20 cellular contexts compared by ENCODE assay signal in genomic region chr2:235244497-235245215, GRCh38.
DNase-seq lines count a peak whose midpoint lies in the region; ATAC-seq, FAIRE-seq and TF ChIP-seq lines count a peak whose summit lies in the region.
"Had no signal": no experiment of that assay in that cellular context is flagged by ENCODE, and none has a peak within 500 bp of the region (broad histone marks: within the 10 kb centered on the region; RNA-seq: fewer than 3 reads in every experiment).

No MANE protein-coding gene starts in this region.

- TF ChIP-seq CTCF in AG10803 (conservative IDR thresholded peaks at IDR 0.05; ENCODE audit: low read length) (no peak), astrocyte (IDR thresholded peaks at IDR 0.05; ENCODE audit: insufficient read depth, low read depth, low read length) (no peak), colonic mucosa (IDR thresholded peaks at IDR 0.05) (no peak)

- no peaks in the 10 kb centered on the region for H3K36me3 ChIP-seq in astrocyte (ENCODE audit: insufficient read depth, low read length)
- no peaks in the 10 kb centered on the region for H3K36me3 ChIP-seq in mesenchymal stem cell (ENCODE audit: control insufficient read depth in 1 of 2, insufficient read depth in 2 of 2, low read depth in 1 of 2, low read length in 2 of 2)
- H3K36me3 ChIP-seq in colonic mucosa, result no peaks in the 10 kb centered on the region
- H3K36me3 ChIP-seq: uterus had no signal

- no peak overlapping the region for H4K91ac ChIP-seq in mesenchymal stem cell (ENCODE audit: low read length)

- no peaks in the 10 kb centered on the region for H3K79me2 ChIP-seq in astrocyte (ENCODE audit: insufficient read depth, low read length)

- H3K4me3 ChIP-seq in AG10803 (ENCODE audit: low read length), result no peak overlapping the region
- H3K4me3 ChIP-seq in astrocyte (ENCODE audit: insufficient read depth, low read depth, low read length), result no peak overlapping the region
- no peak overlapping the region for H3K4me3 ChIP-seq in mesenchymal stem cell (ENCODE audit: insufficient read depth in 1 of 2, low read depth in 1 of 2, low read length in 2 of 2)
- H3K4me3 ChIP-seq in colonic mucosa, result no peak overlapping the region
- H3K4me3 ChIP-seq: uterus had no signal

- 80% methylated on average over 3 of the region's 7 CpGs for WGBS in mesenchymal stem cell

- no peak overlapping the region for H2AFZ ChIP-seq in astrocyte (ENCODE audit: low read depth, low read length)
- H2AFZ ChIP-seq in mesenchymal stem cell (ENCODE audit: low read depth, low read length), result no peak overlapping the region

- H3K23ac ChIP-seq in mesenchymal stem cell (ENCODE audit: low read length in 2 of 2), result no peak overlapping the region

- H3K14ac ChIP-seq in mesenchymal stem cell (ENCODE audit: low read length in 2 of 2), result no peak overlapping the region

- ATAC-seq in activated T-helper 17 cell treated with anti-CD3 and anti-CD28 coated beads, Interleukin-2, amount 50 U/mL, for 72 hours (replicated peaks), result no peak
- ATAC-seq in GM18498 (IDR thresholded peaks at IDR 0.05; ENCODE audit: unreplicated experiment), result no peak
- ATAC-seq: left cardiac atrium; right cardiac atrium; stimulated activated naive CD8-positive, alpha-beta T cell treated with anti-CD3 and anti-CD28 coated beads, Interleukin-15, amount 100 ng/mL, for 72 hours; T-cell had no signal

- H3K9me3 ChIP-seq in astrocyte (ENCODE audit: insufficient read depth, low read depth, low read length), result no peaks in the 10 kb centered on the region
- no peaks in the 10 kb centered on the region for H3K9me3 ChIP-seq in mesenchymal stem cell (ENCODE audit: control insufficient read depth, low read length)
- H3K9me3 ChIP-seq in colonic mucosa, result no peaks in the 10 kb centered on the region
- H3K9me3 ChIP-seq: uterus had no signal

- no peaks in the 10 kb centered on the region for H3K79me1 ChIP-seq in mesenchymal stem cell (replicated peaks; ENCODE audit: low read length, poor library complexity, severe bottlenecking)

- H2AK5ac ChIP-seq in mesenchymal stem cell (ENCODE audit: low read length, severe bottlenecking), result no peak overlapping the region

- H3K9me3 Mint-ChIP-seq in astrocyte (ENCODE audit: unreplicated experiment), result peaks cover 3% of the 10 kb centered on the region
- no peaks in the 10 kb centered on the region for H3K9me3 Mint-ChIP-seq in activated T-helper 17 cell treated with anti-CD3 and anti-CD28 coated beads, Interleukin-2, amount 50 U/mL, for 72 hours
- H3K9me3 Mint-ChIP-seq: activated T-helper 2 cell treated with anti-CD3 and anti-CD28 coated beads, Interferon-gamma antibody, Interleukin-2, Interleukin-4, amounts not matched to agents 10 μg/mL and 5 μg/mL and 100 μg/mL, durations not matched to agents 14 hours and 24 hours and 36 hours; central memory CD8-positive, alpha-beta T cell; stimulated activated naive CD8-positive, alpha-beta T cell treated with anti-CD3 and anti-CD28 coated beads, Interleukin-15, amount 100 ng/mL, for 72 hours; T-cell had no signal

- FAIRE-seq in astrocyte (lab: Jason Lieb, UNC), result peak; percentile 32
- FAIRE-seq: G401.6, GM12892 had no signal

- H3K9ac ChIP-seq in astrocyte (ENCODE audit: low read length) (no peak overlapping the region), mesenchymal stem cell (ENCODE audit: low read length) (peak overlapping the region; percentile 51), colonic mucosa (ENCODE audit: low read depth in 2 of 2, low read length in 2 of 2) (no peak overlapping the region)

- no peak overlapping the region for H3K18ac ChIP-seq in mesenchymal stem cell (ENCODE audit: low read depth in 1 of 2, low read length in 2 of 2)

- H3K4me1 Mint-ChIP-seq in astrocyte (ENCODE audit: low read depth, unreplicated experiment), result peaks cover 33% of the 10 kb centered on the region
- no peaks in the 10 kb centered on the region for H3K4me1 Mint-ChIP-seq in activated T-helper 17 cell treated with anti-CD3 and anti-CD28 coated beads, Interleukin-2, amount 50 U/mL, for 72 hours
- H3K4me1 Mint-ChIP-seq: central memory CD8-positive, alpha-beta T cell; stimulated activated naive CD8-positive, alpha-beta T cell treated with anti-CD3 and anti-CD28 coated beads, Interleukin-15, amount 100 ng/mL, for 72 hours; T-cell had no signal

- H3K27ac ChIP-seq in astrocyte (ENCODE audit: low read depth, low read length) (no peak overlapping the region), mesenchymal stem cell (ENCODE audit: low read length, poor library complexity, severe bottlenecking) (no peak overlapping the region), colonic mucosa (no peak overlapping the region)
- H3K27ac ChIP-seq: VCaP had no signal

- H4K8ac ChIP-seq in mesenchymal stem cell (ENCODE audit: low read length), result no peak overlapping the region

- peak; percentile 86 for DNase-seq in AG10803 (ENCODE audit: low read depth)
- DNase-seq in H4 (ENCODE audit: low spot score), result peak; percentile 74
- DNase-seq in astrocyte (ENCODE audit: low read depth), result peak; percentile 63
- peak; percentile 48 for DNase-seq in mesenchymal stem cell
- DNase-seq in colonic mucosa, result no peak
- no peak for DNase-seq in activated CD8-positive, alpha-beta memory T cell treated with anti-CD3 and anti-CD28 coated beads for 24 hours
- DNase-seq: effector CD8-positive, alpha-beta T cell; GOT3; left cardiac atrium; right cardiac atrium; stimulated activated naive CD8-positive, alpha-beta T cell treated with anti-CD3 and anti-CD28 coated beads, Interleukin-15, amount 100 ng/mL, for 72 hours; T-cell; uterus had no signal

- no peak overlapping the region for H2BK5ac ChIP-seq in mesenchymal stem cell (ENCODE audit: low read depth, low read length, poor library complexity, severe bottlenecking)

- H3K27me3 ChIP-seq in astrocyte (ENCODE audit: insufficient read depth, low read length) (peaks cover 9% of the 10 kb centered on the region), mesenchymal stem cell (ENCODE audit: control insufficient read depth in 1 of 2, insufficient read depth in 1 of 2, low read length in 2 of 2) (peaks cover 6 to 7% of the 10 kb centered on the region in 2 experiments), colonic mucosa (no peaks in the 10 kb centered on the region)
- H3K27me3 ChIP-seq: uterus had no signal

- no peaks in the 10 kb centered on the region for H3K36me3 Mint-ChIP-seq in astrocyte (ENCODE audit: low read depth, unreplicated experiment)
- no peaks in the 10 kb centered on the region for H3K36me3 Mint-ChIP-seq in activated T-helper 17 cell treated with anti-CD3 and anti-CD28 coated beads, Interleukin-2, amount 50 U/mL, for 72 hours (ENCODE audit: low read depth)
- H3K36me3 Mint-ChIP-seq: T-cell had no signal

- no peak overlapping the region for H2BK120ac ChIP-seq in mesenchymal stem cell (ENCODE audit: low read depth, low read length)

- intact Hi-C loops in colonic mucosa (cut with DNase I), result no loop called here

- no peak overlapping the region for H2BK12ac ChIP-seq in mesenchymal stem cell (ENCODE audit: low read length in 2 of 2)

- H3K4me1 ChIP-seq in astrocyte (ENCODE audit: insufficient read depth, low read length) (no peaks in the 10 kb centered on the region), mesenchymal stem cell (ENCODE audit: control insufficient read depth, insufficient read depth, low read depth, low read length) (no peaks in the 10 kb centered on the region), colonic mucosa (no peaks in the 10 kb centered on the region)
- H3K4me1 ChIP-seq: uterus had no signal

- H2BK15ac ChIP-seq in mesenchymal stem cell (ENCODE audit: low read depth, poor library complexity, severe bottlenecking), result no peak overlapping the region

- H3K27ac Mint-ChIP-seq in astrocyte (ENCODE audit: unreplicated experiment), result peak overlapping the region; percentile 69
- no peak overlapping the region for H3K27ac Mint-ChIP-seq in activated T-helper 17 cell treated with anti-CD3 and anti-CD28 coated beads, Interleukin-2, amount 50 U/mL, for 72 hours
- H3K27ac Mint-ChIP-seq: activated T-helper 2 cell treated with anti-CD3 and anti-CD28 coated beads, Interferon-gamma antibody, Interleukin-2, Interleukin-4, amounts not matched to agents 10 μg/mL and 5 μg/mL and 100 μg/mL, durations not matched to agents 14 hours and 24 hours and 36 hours; stimulated activated naive CD8-positive, alpha-beta T cell treated with anti-CD3 and anti-CD28 coated beads, Interleukin-15, amount 100 ng/mL, for 72 hours; T-cell had no signal

- H3K4me2 ChIP-seq in astrocyte (ENCODE audit: low read length) (no peak overlapping the region), mesenchymal stem cell (ENCODE audit: low read length, poor library complexity, severe bottlenecking) (no peak overlapping the region)

- H3K27me3 Mint-ChIP-seq in astrocyte (ENCODE audit: low read depth, unreplicated experiment), result peaks cover 15% of the 10 kb centered on the region
- peaks cover 37% of the 10 kb centered on the region for H3K27me3 Mint-ChIP-seq in activated T-helper 17 cell treated with anti-CD3 and anti-CD28 coated beads, Interleukin-2, amount 50 U/mL, for 72 hours

- H3K4ac ChIP-seq in mesenchymal stem cell (ENCODE audit: low read depth in 1 of 2, low read length in 2 of 2), result no peak overlapping the region

- H4K20me1 ChIP-seq in astrocyte (ENCODE audit: insufficient read depth, low read length), result no peaks in the 10 kb centered on the region

- no peak overlapping the region for H3K4me3 Mint-ChIP-seq in astrocyte (ENCODE audit: unreplicated experiment)
- no peak overlapping the region for H3K4me3 Mint-ChIP-seq in activated T-helper 17 cell treated with anti-CD3 and anti-CD28 coated beads, Interleukin-2, amount 50 U/mL, for 72 hours
- H3K4me3 Mint-ChIP-seq: central memory CD8-positive, alpha-beta T cell; stimulated activated naive CD8-positive, alpha-beta T cell treated with anti-CD3 and anti-CD28 coated beads, Interleukin-15, amount 100 ng/mL, for 72 hours; T-cell had no signal

Comparison
In these comparisons a context has a peak if more than half of its experiments do, and no peak if none do; other contexts are left out.
1. DNase-seq: peak in AG10803 (single experiment), H4 (single experiment), astrocyte (single experiment) and mesenchymal stem cell (single experiment); none in colonic mucosa (single experiment) and activated CD8-positive, alpha-beta memory T cell treated with anti-CD3 and anti-CD28 coated beads for 24 hours (single experiment).